In the genomic region with DNA sequence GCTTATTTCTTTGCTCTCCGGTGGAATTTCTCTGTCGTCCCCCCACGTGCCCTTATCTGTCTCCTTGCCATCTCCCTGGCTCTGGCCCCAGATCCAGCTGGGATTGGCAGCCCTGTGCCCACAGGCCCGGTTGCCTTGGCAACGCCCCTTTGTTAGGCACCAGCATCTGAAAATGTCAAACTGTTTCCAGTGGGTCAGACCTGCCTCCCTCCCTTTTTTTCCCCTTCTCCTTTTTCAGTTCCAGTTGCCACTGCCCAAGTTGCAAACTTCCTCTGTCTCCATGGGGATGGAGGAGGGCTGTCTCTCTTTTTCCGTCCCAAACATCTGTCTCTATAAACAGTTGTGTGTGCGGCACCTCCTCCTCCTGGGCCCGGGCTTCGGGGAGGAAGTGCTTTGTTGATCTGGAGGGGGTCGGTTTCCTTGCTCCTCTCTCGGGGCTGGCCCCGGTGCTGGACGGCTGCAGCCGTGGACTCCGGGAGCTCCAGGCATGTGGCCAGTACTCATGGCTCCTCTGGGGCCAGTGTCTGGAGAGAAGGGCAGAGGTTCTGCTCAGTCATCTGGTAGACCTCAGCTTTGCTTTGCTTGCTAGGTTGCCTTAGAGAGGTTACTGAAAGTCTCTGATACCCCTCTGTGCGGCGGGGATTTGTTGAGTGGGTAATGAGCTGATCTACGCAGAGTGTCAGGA, we compare ENCODE assay signal across 1 cellular context.
TF ChIP-seq lines count a peak whose summit lies in the region.

No MANE protein-coding gene starts in this region.

TF ChIP-seq in HepG2, 621 proteins besides CTCF, POLR2A, EP300 and RAD21:
- no peak for TF ChIP-seq NR1H2 (CRISPR knock-in tag; IDR thresholded peaks at IDR 0.05; ENCODE audit: borderline replicate concordance, low read depth)
- 0 out of 2 replicates have a peak, but pooled peaks have one; percentile 57 for TF ChIP-seq PCBP1 (IDR thresholded peaks at IDR 0.05; ENCODE audit: borderline replicate concordance, low read depth, low read length)
- TF ChIP-seq HNRNPK (IDR thresholded peaks at IDR 0.05; ENCODE audit: low read depth, low read length, poor library complexity, severe bottlenecking) = peak; percentile 37
TF ChIP-seq in HepG2: peak in this region for 2.
